ENCODE assay signal across 8 cellular contexts in genomic region chr19:29724102-29724641, GRCh38. TPM values are rescaled to one million over a fixed set of nuclear protein-coding genes. Genes with fewer than 3 reads are reported as not detected.
DNase-seq lines count a peak whose midpoint lies in the region; ATAC-seq lines count a peak whose summit lies in the region.

No MANE protein-coding gene starts in this region.

- DNase-seq in activated T-cell treated with anti-CD3 and anti-CD28 coated beads for 48 hours (ENCODE audit: low read depth) (peak; percentile 36), activated T-cell treated with anti-CD3 and anti-CD28 coated beads for 4 hours (no peak), left cardiac atrium (no peak), SJCRH30 (no peak)
- DNase-seq in activated effector memory CD4-positive, alpha-beta T cell treated with Interleukin-2 at 50 U/mL for 16 hours = peak; percentile 1
- DNase-seq in stimulated activated CD4-positive, alpha-beta T cell treated with anti-CD3 and anti-CD28 coated beads, Interleukin-2, amount 100 ng/mL, for 24 hours = peak; percentile 53 to 54

- intact Hi-C loops in left cardiac atrium (cut with DNase I) = no loop called here

- H3K36me3 ChIP-seq in SJCRH30 = no peaks in the 10 kb centered on the region

- peak; percentile 49 to 55 for ATAC-seq in left cardiac atrium
- ATAC-seq in HG03460 (IDR thresholded peaks at IDR 0.05; ENCODE audit: unreplicated experiment) = no peak
- no peak for ATAC-seq in HG03432 (IDR thresholded peaks at IDR 0.05; ENCODE audit: unreplicated experiment)

- no peaks in the 10 kb centered on the region for H3K4me1 ChIP-seq in SJCRH30

- no peak overlapping the region for H3K27ac ChIP-seq in SJCRH30

- H3K27me3 ChIP-seq in SJCRH30 = peaks cover 2% of the 10 kb centered on the region; the same call in 1 of the 2 replicates

- H3K9me3 ChIP-seq in SJCRH30 (replicated peaks) = no peaks in the 10 kb centered on the region

- no peak overlapping the region for H3K4me3 ChIP-seq in SJCRH30

RNA-seq across cellular contexts. Expression of gene C19orf12, which starts 9.1 kb away (rescaled TPM):
- 10 to 100 TPM; 48.2 to 52.0 TPM for total RNA-seq in left cardiac atrium
- total RNA-seq in SJCRH30 (2014; rRNA removed; shearing (Covaris generic)) = 26.4 and 28.4 TPM in 2 replicates

RNA-seq across cellular contexts. Expression of gene PLEKHF1, which starts 58.9 kb away (rescaled TPM):
- 10 to 100 TPM; 28.1 to 32.8 TPM for total RNA-seq in left cardiac atrium
- 1.7 and 2.0 TPM in 2 replicates for total RNA-seq in SJCRH30 (2014; rRNA removed; shearing (Covaris generic))

Comparison
In these comparisons a context has a peak if more than half of its experiments do, and no peak if none do; other contexts are left out.
1. DNase-seq: peak in activated T-cell treated with anti-CD3 and anti-CD28 coated beads for 48 hours (single experiment), activated effector memory CD4-positive, alpha-beta T cell treated with Interleukin-2 at 50 U/mL for 16 hours (single experiment) and stimulated activated CD4-positive, alpha-beta T cell treated with anti-CD3 and anti-CD28 coated beads, Interleukin-2, amount 100 ng/mL, for 24 hours (2 of 2); none in activated T-cell treated with anti-CD3 and anti-CD28 coated beads for 4 hours (single experiment), left cardiac atrium (single experiment) and SJCRH30 (0 of 2).
2. ATAC-seq: peak in left cardiac atrium (2 of 2); none in HG03460 (single experiment) and HG03432 (single experiment).